ENCODE assay signal across 8 cellular contexts in the genomic region with DNA sequence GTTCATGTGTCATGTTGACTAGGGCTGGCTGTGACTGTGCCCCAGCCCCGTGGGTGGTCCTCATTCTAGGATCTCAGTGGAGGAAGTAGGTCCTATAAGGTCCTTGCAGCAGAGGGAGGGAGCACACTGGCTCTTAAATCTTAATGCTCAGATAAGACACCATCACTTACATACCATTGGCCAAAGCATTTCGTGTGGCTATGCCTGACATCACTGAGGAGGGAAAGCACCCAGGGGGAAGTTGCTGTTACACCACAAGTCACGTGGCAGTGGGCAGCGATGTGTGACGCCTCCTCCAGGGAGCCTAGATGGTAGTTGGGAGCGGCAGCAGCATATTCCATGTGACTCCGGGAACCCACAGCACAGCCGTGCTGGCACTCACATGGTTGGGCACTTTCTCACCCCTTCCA.
DNase-seq lines count a peak whose midpoint lies in the region; ATAC-seq and TF ChIP-seq lines count a peak whose summit lies in the region.

No MANE protein-coding gene starts in this region.

- H3K4me1 ChIP-seq in BLaER1, result peaks cover 86% of the 10 kb centered on the region

- in situ Hi-C loops in brain microvascular endothelial cell (cut with HindIII; ENCODE audit: low pct_ligation_motif_present, low sequenced_read_pairs), result no loop called here

- H3K4me3 ChIP-seq in BLaER1, result no peak overlapping the region
- no peak overlapping the region for H3K4me3 ChIP-seq in brain microvascular endothelial cell (ENCODE audit: low read depth, low read length)

- H3K4me2 ChIP-seq in BLaER1, result peak overlapping the region; percentile 75

- peaks cover 11% of the 10 kb centered on the region; the same call in 1 of the 2 replicates for H4K20me1 ChIP-seq in BLaER1

- peaks cover 31% of the 10 kb centered on the region for H3K36me3 ChIP-seq in BLaER1
- no peaks in the 10 kb centered on the region for H3K36me3 ChIP-seq in brain microvascular endothelial cell (replicated peaks)

- H3K9ac ChIP-seq in BLaER1, result peak overlapping the region; percentile 42; the same call in 1 of the 2 replicates

- H3K27ac ChIP-seq in BLaER1, result peak overlapping the region; percentile 81
- no peak overlapping the region for H3K27ac ChIP-seq in brain microvascular endothelial cell

- peak; percentile 95 for ATAC-seq in GM19351 (IDR thresholded peaks at IDR 0.05; ENCODE audit: unreplicated experiment)
- ATAC-seq in HG03378 (IDR thresholded peaks at IDR 0.05; ENCODE audit: unreplicated experiment), result peak; percentile 78
- no peak for ATAC-seq in GM21526 (IDR thresholded peaks at IDR 0.05; ENCODE audit: low FRiP score, unreplicated experiment)

- H3K27me3 ChIP-seq in BLaER1, result no peaks in the 10 kb centered on the region
- no peaks in the 10 kb centered on the region for H3K27me3 ChIP-seq in brain microvascular endothelial cell (replicated peaks)

- TF ChIP-seq CTCF in brain microvascular endothelial cell (IDR thresholded peaks at IDR 0.05; ENCODE audit: low read depth, low read length, missing control alignments), result no peak

- DNase-seq in astrocyte of the hippocampus (ENCODE audit: low read depth, low spot score), result peak; percentile 42
- no peak for DNase-seq in brain microvascular endothelial cell
- no peak for DNase-seq in T-helper 1 cell
- DNase-seq in occipital lobe (lab: John Stamatoyannopoulos, UW), result no peak

- peaks cover 9% of the 10 kb centered on the region for H3K9me3 ChIP-seq in BLaER1
